8 cellular contexts compared by ENCODE assay signal in genomic region chr16:89922477-89922883, GRCh38. TPM values are rescaled to one million over a fixed set of nuclear protein-coding genes. Genes with fewer than 3 reads are reported as not detected.
A peak's percentile ranks its signal among the peaks of the same experiment; 100 is the strongest.
DNase-seq lines count a peak whose midpoint lies in the region; ATAC-seq and TF ChIP-seq lines count a peak whose summit lies in the region.

No MANE protein-coding gene starts in this region.

- H3F3A ChIP-seq in PC-9 (ENCODE audit: insufficient read depth, low read depth), result peaks cover 28% of the 10 kb centered on the region; the same call in 1 of the 2 replicates

- in situ Hi-C loops in gastrocnemius medialis (cut with MboI; ENCODE audit: low sequenced_read_pairs in 4 of 4), result no loop called here

- H3K4me3 ChIP-seq in GM06990 (replicated peaks; ENCODE audit: low read depth, low read length) (peak overlapping the region; percentile 55), PC-9 (peak overlapping the region; percentile 72), iPS-15b (ENCODE audit: low read depth, low read length) (peak overlapping the region; percentile 79), gastrocnemius medialis (peak overlapping the region; percentile 59 to 83 (median 61))

- DNase-seq in A172 (ENCODE audit: low spot score) (peak; percentile 95), GM06990 (ENCODE audit: extremely low read depth, insufficient read length) (no peak), PC-9 (peak; percentile 64 to 80), brain pericyte (ENCODE audit: low read depth, low spot score) (peak; percentile 61), gastrocnemius medialis (no peak), GDM1 (lab: John Stamatoyannopoulos, UW) (no peak), NCI-H774 (lab: John Stamatoyannopoulos, UW) (no peak)

- H3K36me3 ChIP-seq in GM06990 (ENCODE audit: control insufficient read depth, insufficient read depth, low read length) (no peaks in the 10 kb centered on the region), PC-9 (ENCODE audit: low read depth) (no peaks in the 10 kb centered on the region), iPS-15b (ENCODE audit: control insufficient read depth, insufficient read depth, low read length) (peaks cover 3% of the 10 kb centered on the region), gastrocnemius medialis (no peaks in the 10 kb centered on the region)

- H4K20me1 ChIP-seq in PC-9 (ENCODE audit: insufficient read depth), result peaks cover 3% of the 10 kb centered on the region; the same call in 1 of the 2 replicates

- H3K9me3 ChIP-seq in PC-9 (ENCODE audit: insufficient read depth, low read depth), result no peaks in the 10 kb centered on the region
- H3K9me3 ChIP-seq in iPS-15b (ENCODE audit: control insufficient read depth, insufficient read depth, low read length), result no peaks in the 10 kb centered on the region
- no peaks in the 10 kb centered on the region for H3K9me3 ChIP-seq in gastrocnemius medialis

- TF ChIP-seq CTCF in GM06990 (IDR thresholded peaks at IDR 0.05; ENCODE audit: insufficient read depth, low read length, poor library complexity, severe bottlenecking) (no peak), PC-9 (conservative IDR thresholded peaks at IDR 0.05) (no peak), gastrocnemius medialis (IDR thresholded peaks at IDR 0.05 in 4 of 5, conservative IDR thresholded peaks at IDR 0.05 in 1 of 5) (no peak)

- no peaks in the 10 kb centered on the region for H3K9me2 ChIP-seq in PC-9 (ENCODE audit: insufficient read depth)

- peak overlapping the region; percentile 54 for H3K9ac ChIP-seq in iPS-15b (ENCODE audit: low read depth, low read length)

- CTCF ChIA-PET in PC-9 (lab: Charles Lee), result interaction anchor here (0.7 to 0.9 kb wide), 3 partner anchors 51 to 98 kb away, joined by 3 to 4 read pairs (median 3); no protein-coding TSS in a partner anchor

- H3K27ac ChIP-seq in PC-9 (peak overlapping the region; percentile 84), gastrocnemius medialis (peak overlapping the region; percentile 22 to 60 (median 39))

- TF ChIP-seq POLR2A in gastrocnemius medialis (IDR thresholded peaks at IDR 0.05), result no peak

- POLR2A ChIA-PET in PC-9 (lab: Charles Lee; ENCODE audit: unreplicated experiment), result interaction anchor here (0.7 to 1.2 kb wide), 5 partner anchors 44 to 100 kb away, joined by 3 to 9 read pairs (median 4); partner anchors contain the start of gene TCF25

- ATAC-seq in gastrocnemius medialis, result no peak

- BruUV-seq in PC-9 (replicated peaks; lab: Mats Ljungman, UMichigan), result no TSS peak

- H3K4me1 ChIP-seq in PC-9 (replicated peaks; ENCODE audit: insufficient read depth) (peaks cover 41% of the 10 kb centered on the region), iPS-15b (ENCODE audit: control insufficient read depth, insufficient read depth, low read length) (peaks cover 7% of the 10 kb centered on the region), gastrocnemius medialis (peaks cover 19 to 33% of the 10 kb centered on the region in 2 donors)

- H3K27me3 ChIP-seq in GM06990 (replicated peaks; ENCODE audit: control insufficient read depth, insufficient read depth, low read length) (no peaks in the 10 kb centered on the region; the same call in 1 of the 2 replicates), PC-9 (ENCODE audit: insufficient read depth, low read depth) (no peaks in the 10 kb centered on the region), iPS-15b (ENCODE audit: control insufficient read depth, insufficient read depth, low read length) (peaks cover 10% of the 10 kb centered on the region), gastrocnemius medialis (peaks cover 60 to 73% (median 70%) of the 10 kb centered on the region in 3 donors)

- no peaks in the 10 kb centered on the region for H3K79me2 ChIP-seq in PC-9 (ENCODE audit: low read depth)

- H2AFZ ChIP-seq in PC-9, result peak overlapping the region; percentile 79; the same call in 1 of the 2 replicates

- H3K4me2 ChIP-seq in PC-9, result peak overlapping the region; percentile 97

- intact Hi-C loops in PC-9 (cut with micrococcal nuclease; ENCODE audit: unreplicated experiment), result loop anchor here (5.0 to 10.0 kb wide), 2 partner anchors 122 to 220 kb away; partner anchors contain the start of gene SPATA2L
- intact Hi-C loops in gastrocnemius medialis (cut with DNase I; ENCODE audit: low total_unique reads), result no loop called here

RNA-seq across cellular contexts. Expression of gene TUBB3, which starts 0.7 kb away (rescaled TPM):
- 743 and 810 TPM in 2 replicates for total RNA-seq in A172 (2014; rRNA removed; shearing (Covaris generic))
- total RNA-seq in PC-9 (2021), result 79.6 and 105 TPM in 2 replicates
- 1 to 10 TPM in 1 of 4 donors, not detected in 3; 1.1 TPM for total RNA-seq in gastrocnemius medialis

RNA-seq across cellular contexts. Expression of gene MC1R, which starts 3.8 kb away (rescaled TPM):
- total RNA-seq in A172 (2014; rRNA removed; shearing (Covaris generic)), result 7.2 and 9.8 TPM in 2 replicates
- total RNA-seq in PC-9 (2021), result 34.3 and 45.2 TPM in 2 replicates
- total RNA-seq in gastrocnemius medialis, result 1 to 10 TPM in 2 of 4 donors, under 1 TPM in 2; 0.33 to 1.8 (median 0.92) TPM

RNA-seq across cellular contexts. Expression of gene DEF8, which starts 26.1 kb away (rescaled TPM):
- total RNA-seq in A172 (2014; rRNA removed; shearing (Covaris generic)), result 116 and 146 TPM in 2 replicates
- total RNA-seq in PC-9 (2021) (59.6 and 66.9 TPM in 2 replicates), gastrocnemius medialis (100 to 1,000 TPM in 1 of 4 donors, 10 to 100 TPM in 3; 33.1 to 112 (median 51.4) TPM)

RNA-seq across cellular contexts. Expression of gene TCF25, which starts 49.1 kb away (rescaled TPM):
- 145 and 153 TPM in 2 replicates for total RNA-seq in A172 (2014; rRNA removed; shearing (Covaris generic))
- 298 and 347 TPM in 2 replicates for total RNA-seq in PC-9 (2021)
- total RNA-seq in gastrocnemius medialis, result 100 to 1,000 TPM in 1 of 4 donors, 10 to 100 TPM in 3; 68.9 to 110 (median 85.7) TPM

Comparison
In these comparisons a context has a peak if more than half of its experiments do, and no peak if none do; other contexts are left out.
1. DNase-seq: peak in A172 (single experiment), PC-9 (2 of 2) and brain pericyte (single experiment); none in GM06990 (single experiment), gastrocnemius medialis (0 of 2), GDM1 (single experiment) and NCI-H774 (single experiment).
2. RNA of gene TUBB3, which starts 0.7 kb away (total RNA-seq): 743 to 810 TPM in A172 and 79.6 to 105 TPM in PC-9; 1.1 TPM in gastrocnemius medialis; every median in the first group is over 10 times any median in the second.
3. Peak in every context shown above with its lines, with median percentiles within 50 percentile points of each other: H3K4me3 ChIP-seq.